In genomic region chr15:101642361-101642760, GRCh38 we compare ENCODE assay signal across 10 cellular contexts. TPM values are rescaled to one million over a fixed set of nuclear protein-coding genes. Genes with fewer than 3 reads are reported as not detected.
DNase-seq lines count a peak whose midpoint lies in the region; ATAC-seq and TF ChIP-seq lines count a peak whose summit lies in the region.
"Had no signal": no experiment of that assay in that cellular context is flagged by ENCODE, and none has a peak within 500 bp of the region (broad histone marks: within the 10 kb centered on the region; RNA-seq: fewer than 3 reads in every experiment).

No MANE protein-coding gene starts in this region.

- no peak overlapping the region for H3K4me3 Mint-ChIP-seq in H9

- peaks cover 2 to 64% of the 10 kb centered on the region in 2 donors for H3K36me3 ChIP-seq in gastrocnemius medialis

- H3K4me3 ChIP-seq in HL-60 (replicated peaks; ENCODE audit: insufficient read depth, low read length), result no peak overlapping the region
- no peak overlapping the region for H3K4me3 ChIP-seq in fibroblast of villous mesenchyme (ENCODE audit: low read depth, low read length)
- no peak overlapping the region for H3K4me3 ChIP-seq in gastrocnemius medialis

- H3K9me3 ChIP-seq in gastrocnemius medialis (no peaks in the 10 kb centered on the region), H9 (ENCODE audit: control insufficient read depth, low read depth, low read length) (no peaks in the 10 kb centered on the region)

- H3K23me2 ChIP-seq in H9 (ENCODE audit: insufficient read length, low read depth, low read length, poor library complexity, severe bottlenecking), result no peaks in the 10 kb centered on the region

- H3K4me1 ChIP-seq in gastrocnemius medialis (peaks cover 14 to 20% of the 10 kb centered on the region in 2 donors), H9 (ENCODE audit: insufficient read depth, low read length) (no peaks in the 10 kb centered on the region)

- H3K4ac ChIP-seq in H9 (ENCODE audit: low read depth, low read length), result no peak overlapping the region

- no peak overlapping the region for H3K4me2 ChIP-seq in H9 (ENCODE audit: insufficient read depth, insufficient read length, low read length)

- peak overlapping the region; percentile 50 for H3K27ac ChIP-seq in HL-60 (replicated peaks)
- H3K27ac ChIP-seq in gastrocnemius medialis, result peak overlapping the region; percentile 54 to 77 (median 65)
- H3K27ac ChIP-seq in H9 (ENCODE audit: insufficient read length, low read depth, low read length), result no peak overlapping the region

- H2BK5ac ChIP-seq in H9 (ENCODE audit: insufficient read length, low read length), result no peak overlapping the region

- no peak overlapping the region for H3K23ac ChIP-seq in H9 (ENCODE audit: insufficient read length, low read depth, low read length)

- no peak for TF ChIP-seq POLR2A in gastrocnemius medialis (IDR thresholded peaks at IDR 0.05)

- H3K9me3 Mint-ChIP-seq in H9, result no peaks in the 10 kb centered on the region

- H3K79me1 ChIP-seq in H9 (ENCODE audit: insufficient read depth, low read depth, low read length, poor library complexity, severe bottlenecking), result peaks cover 2% of the 10 kb centered on the region

- no peak overlapping the region for H2AFZ ChIP-seq in H9 (ENCODE audit: low read length)

- no peak for ATAC-seq in gastrocnemius medialis
- ATAC-seq: left lobe of liver had no signal

- H3K36me3 Mint-ChIP-seq in H9 (ENCODE audit: insufficient read depth in 1 of 3, low read depth in 3 of 3), result peaks cover 2 to 59% (median 46%) of the 10 kb centered on the region in 3 experiments; a peak in 5 of 7 replicates

- H4K5ac ChIP-seq in H9 (ENCODE audit: insufficient read length, low read depth, low read length), result no peak overlapping the region

- no peak overlapping the region for H2BK12ac ChIP-seq in H9 (ENCODE audit: insufficient read length, low read depth, low read length)

- H2AK5ac ChIP-seq in H9 (ENCODE audit: insufficient read length, low read length), result no peak overlapping the region

- peak overlapping the region in 1 of 3 experiments; percentile 22; a peak in 1 of 7 replicates for H3K27ac Mint-ChIP-seq in H9

- DNase-seq in HL-60 (ENCODE audit: low read depth in 1 of 2, low spot score in 1 of 2) (no peak), SW480 (ENCODE audit: low spot score) (peak; percentile 50), fibroblast of villous mesenchyme (ENCODE audit: low read depth) (peak; percentile 21), gastrocnemius medialis (no peak), H9 (no peak), HK-2 (ENCODE audit: unreplicated experiment) (no peak)
- no peak for DNase-seq in stimulated activated CD4-positive, alpha-beta T cell treated with anti-CD3 and anti-CD28 coated beads, Interleukin-2, amount 100 ng/mL, for 24 hours
- DNase-seq: activated T-cell treated with anti-CD3 and anti-CD28 coated beads, Interleukin-2, amount 50 U/mL, for 1 hour; NCI-H1048 had no signal

- H2BK20ac ChIP-seq in H9 (ENCODE audit: low read depth, low read length, poor library complexity, severe bottlenecking), result no peak overlapping the region

- H3T11ph ChIP-seq in H9 (ENCODE audit: low read length), result no peak overlapping the region

- no peak overlapping the region for H4K91ac ChIP-seq in H9 (ENCODE audit: insufficient read length, low read depth, low read length)

- no peak overlapping the region for H3K56ac ChIP-seq in H9 (ENCODE audit: insufficient read length, low read depth, low read length)

- intact Hi-C loops in gastrocnemius medialis (cut with DNase I; ENCODE audit: low total_unique reads), result loop anchor here (10.0 kb wide), 1 partner anchor 188 kb away; no protein-coding TSS in a partner anchor

- WGBS in H9 (ENCODE audit: extremely low coverage, insufficient read length, low lambda C conversion rate), result no CpG with 5 or more reads among the region's 11 CpGs

- TF ChIP-seq CTCF in HL-60 (IDR thresholded peaks at IDR 0.05; ENCODE audit: insufficient read depth, low read length), result no peak
- no peak for TF ChIP-seq CTCF in fibroblast of villous mesenchyme (IDR thresholded peaks at IDR 0.05; ENCODE audit: insufficient read depth, low read depth, low read length)
- no peak for TF ChIP-seq CTCF in gastrocnemius medialis (IDR thresholded peaks at IDR 0.05 in 4 of 5, conservative IDR thresholded peaks at IDR 0.05 in 1 of 5)
- no peak for TF ChIP-seq CTCF in H9 (conservative IDR thresholded peaks at IDR 0.05)

- no peak overlapping the region for H4K8ac ChIP-seq in H9 (replicated peaks; ENCODE audit: insufficient read length, low read depth, low read length)

- no peaks in the 10 kb centered on the region for H3K27me3 Mint-ChIP-seq in H9 (ENCODE audit: low read depth)

- no peak overlapping the region for H3K14ac ChIP-seq in H9 (ENCODE audit: insufficient read depth, low read length)

- H3K9ac ChIP-seq in H9 (ENCODE audit: extremely low read depth, insufficient read length, low read length), result no peak overlapping the region

- H2BK15ac ChIP-seq in H9 (ENCODE audit: low read depth, low read length), result no peak overlapping the region

- no peaks in the 10 kb centered on the region for H3K27me3 ChIP-seq in HL-60 (ENCODE audit: insufficient read depth, poor library complexity, severe bottlenecking)
- H3K27me3 ChIP-seq in gastrocnemius medialis, result no peaks in the 10 kb centered on the region
- H3K27me3 ChIP-seq in H9 (ENCODE audit: insufficient read depth, low read length), result no peaks in the 10 kb centered on the region

- in situ Hi-C loops in gastrocnemius medialis (cut with MboI; ENCODE audit: low sequenced_read_pairs in 4 of 4), result loop anchor here in 3 of 4 donors (5.0 to 10.0 kb wide), 3 partner anchors 345 to 350 kb away; partner anchors contain the start of gene SNRPA1 (in 2 of the 3)

- peaks cover 7 to 11% of the 10 kb centered on the region in 2 experiments for H3K4me1 Mint-ChIP-seq in H9

- no peak overlapping the region for H3K18ac ChIP-seq in H9 (ENCODE audit: insufficient read length, low read depth, low read length)

- no peak overlapping the region for H2BK120ac ChIP-seq in H9 (ENCODE audit: low read depth, low read length, poor library complexity, severe bottlenecking)

- no peaks in the 10 kb centered on the region for H4K20me1 ChIP-seq in H9 (ENCODE audit: control insufficient read depth, insufficient read depth, insufficient read length)

- H3K79me2 ChIP-seq in H9 (ENCODE audit: insufficient read depth, low read length), result no peaks in the 10 kb centered on the region

RNA-seq across cellular contexts. Expression of gene TM2D3, which starts 9.8 kb away (rescaled TPM):
- total RNA-seq in fibroblast of villous mesenchyme (36.7 and 48.4 TPM in 2 replicates), gastrocnemius medialis (100 to 1,000 TPM in 1 of 4 donors, 10 to 100 TPM in 3; 41.5 to 101 (median 51.9) TPM), H9 (2021) (30.5 and 34.9 TPM in 2 replicates)

Comparison
In these comparisons a context has a peak if more than half of its experiments do, and no peak if none do; other contexts are left out.
1. DNase-seq: peak in SW480 (single experiment) and fibroblast of villous mesenchyme (single experiment); none in HL-60 (0 of 2), gastrocnemius medialis (0 of 2), H9 (single experiment), stimulated activated CD4-positive, alpha-beta T cell treated with anti-CD3 and anti-CD28 coated beads, Interleukin-2, amount 100 ng/mL, for 24 hours (0 of 2) and HK-2 (single experiment).